In the genomic region with DNA sequence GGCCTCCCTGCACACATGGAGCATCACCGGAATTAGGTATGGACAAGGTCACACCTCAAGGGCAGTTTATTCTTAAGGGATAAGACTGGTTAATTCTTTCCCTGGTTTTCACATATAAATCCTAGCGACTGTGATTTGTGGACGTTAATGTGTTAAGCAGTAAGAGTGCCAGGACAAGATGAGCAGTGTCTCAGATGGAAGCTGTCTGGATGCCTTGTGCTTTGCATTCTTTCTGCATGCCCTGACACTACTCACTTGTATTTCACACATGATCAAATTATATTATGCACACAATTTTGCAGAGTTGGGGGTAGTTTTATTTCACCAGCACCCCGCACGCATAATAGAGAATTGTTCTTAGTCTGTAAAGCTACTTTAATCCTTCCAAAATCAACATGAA, we compare ENCODE assay signal across 18 cellular contexts. TPM values are rescaled to one million over a fixed set of nuclear protein-coding genes. Genes with fewer than 3 reads are reported as not detected.
A peak's percentile ranks its signal among the peaks of the same experiment; 100 is the strongest.
DNase-seq lines count a peak whose midpoint lies in the region; ATAC-seq, FAIRE-seq and TF ChIP-seq lines count a peak whose summit lies in the region.
"Had no signal": no experiment of that assay in that cellular context is flagged by ENCODE, and none has a peak within 500 bp of the region (broad histone marks: within the 10 kb centered on the region; RNA-seq: fewer than 3 reads in every experiment).

No MANE protein-coding gene starts in this region.

- peaks cover 81% of the 10 kb centered on the region for H4K20me1 ChIP-seq in astrocyte (ENCODE audit: insufficient read depth, low read length)

- H3K4me1 ChIP-seq in astrocyte (ENCODE audit: insufficient read depth, low read length), result peaks cover 16% of the 10 kb centered on the region
- no peaks in the 10 kb centered on the region for H3K4me1 ChIP-seq in mucosa of descending colon (ENCODE audit: low read depth)

- H3K4me1 Mint-ChIP-seq in astrocyte (ENCODE audit: low read depth, unreplicated experiment), result peaks cover 31% of the 10 kb centered on the region
- peaks cover 39% of the 10 kb centered on the region for H3K4me1 Mint-ChIP-seq in nephron progenitor cell

- TF ChIP-seq CTCF in astrocyte (IDR thresholded peaks at IDR 0.05; ENCODE audit: insufficient read depth, low read depth, low read length) (no peak), nephron progenitor cell (IDR thresholded peaks at IDR 0.05) (no peak), mucosa of descending colon (IDR thresholded peaks at IDR 0.05) (no peak)

- no peaks in the 10 kb centered on the region for H3K27me3 ChIP-seq in astrocyte (ENCODE audit: insufficient read depth, low read length)
- H3K27me3 ChIP-seq: Peyer's patch had no signal

- peak; percentile 28 for DNase-seq in AG20443 (ENCODE audit: low spot score)
- DNase-seq in GM19239 (ENCODE audit: insufficient read length, low spot score), result no peak
- no peak for DNase-seq in astrocyte (ENCODE audit: low read depth)
- DNase-seq in nephron progenitor cell, result no peak
- DNase-seq in erythroblast (lab: John Stamatoyannopoulos, UW), result no peak
- no peak for DNase-seq in cerebellum (ENCODE audit: low spot score)
- no peak for DNase-seq in mucosa of descending colon
- DNase-seq in NCI-H345 treated with DMSO at 0.1 percent for 48 hours (lab: John Stamatoyannopoulos, UW; ENCODE audit: unreplicated experiment), result no peak
- DNase-seq: activated CD4-positive, alpha-beta T cell treated with anti-CD3 and anti-CD28 coated beads for 1 hour; amniotic stem cell; DMS79 treated with DMSO at 0.1 percent for 48 hours; left ventricle myocardium inferior; natural killer cell; NCI-H2081; Peyer's patch had no signal

- H3K4me3 ChIP-seq in astrocyte (ENCODE audit: insufficient read depth, low read depth, low read length) (no peak overlapping the region), mucosa of descending colon (no peak overlapping the region)
- H3K4me3 ChIP-seq: left ventricle myocardium inferior, Peyer's patch had no signal

- H2AFZ ChIP-seq in astrocyte (ENCODE audit: low read depth, low read length), result no peak overlapping the region

- H3K9me3 Mint-ChIP-seq in astrocyte (ENCODE audit: unreplicated experiment), result no peaks in the 10 kb centered on the region
- no peaks in the 10 kb centered on the region for H3K9me3 Mint-ChIP-seq in nephron progenitor cell
- H3K9me3 Mint-ChIP-seq: natural killer cell, type B pancreatic cell had no signal

- H3K36me3 ChIP-seq in astrocyte (ENCODE audit: insufficient read depth, low read length), result peaks cover 24% of the 10 kb centered on the region
- no peaks in the 10 kb centered on the region for H3K36me3 ChIP-seq in mucosa of descending colon (ENCODE audit: low read depth)

- intact Hi-C loops in mucosa of descending colon (cut with DNase I, micrococcal nuclease), result no loop called here

- H3K27ac ChIP-seq in astrocyte (ENCODE audit: low read depth, low read length), result peak overlapping the region; percentile 57
- H3K27ac ChIP-seq: C4-2B had no signal

- no peak for TF ChIP-seq POLR2A in erythroblast (IDR thresholded peaks at IDR 0.05; ENCODE audit: low read length)

- H3K4me3 Mint-ChIP-seq in astrocyte (ENCODE audit: unreplicated experiment), result peak overlapping the region; percentile 50
- no peak overlapping the region for H3K4me3 Mint-ChIP-seq in nephron progenitor cell
- H3K4me3 Mint-ChIP-seq: natural killer cell, type B pancreatic cell had no signal

- no peak for ATAC-seq in mucosa of descending colon
- ATAC-seq: natural killer cell had no signal

- H3K27me3 Mint-ChIP-seq in astrocyte (ENCODE audit: low read depth, unreplicated experiment), result no peaks in the 10 kb centered on the region
- peaks cover 2% of the 10 kb centered on the region for H3K27me3 Mint-ChIP-seq in nephron progenitor cell (ENCODE audit: low read depth, poor library complexity)
- H3K27me3 Mint-ChIP-seq: type B pancreatic cell had no signal

- H3K4me2 ChIP-seq in astrocyte (ENCODE audit: low read length), result no peak overlapping the region

- H3K36me3 Mint-ChIP-seq in astrocyte (ENCODE audit: low read depth, unreplicated experiment) (peaks cover 7% of the 10 kb centered on the region), nephron progenitor cell (ENCODE audit: low read depth) (peaks cover 76% of the 10 kb centered on the region)
- H3K36me3 Mint-ChIP-seq: natural killer cell had no signal

- peaks cover 95% of the 10 kb centered on the region for H3K79me2 ChIP-seq in astrocyte (ENCODE audit: insufficient read depth, low read length)

- no peaks in the 10 kb centered on the region for H3K9me3 ChIP-seq in astrocyte (ENCODE audit: insufficient read depth, low read depth, low read length)
- H3K9me3 ChIP-seq in mucosa of descending colon, result no peaks in the 10 kb centered on the region
- H3K9me3 ChIP-seq: left ventricle myocardium inferior, Peyer's patch had no signal

- peak overlapping the region; percentile 92 for H3K27ac Mint-ChIP-seq in astrocyte (ENCODE audit: unreplicated experiment)
- H3K27ac Mint-ChIP-seq in nephron progenitor cell, result peak overlapping the region; percentile 97

- peak; percentile 39 for FAIRE-seq in GM19239 (lab: Jason Lieb, UNC)
- peak; percentile 9 for FAIRE-seq in astrocyte (lab: Jason Lieb, UNC)
- FAIRE-seq: H54 had no signal

- peak overlapping the region; percentile 11 for H3K9ac ChIP-seq in astrocyte (ENCODE audit: low read length)

RNA-seq across cellular contexts. Expression of a gene that starts 49.2 kb away (rescaled TPM):
- total RNA-seq in astrocyte, result 83.7 and 87.6 TPM in 2 replicates
- 22.4 TPM for total RNA-seq in cerebellum
- 100 to 1,000 TPM; 116 to 160 (median 129) TPM for total RNA-seq in mucosa of descending colon
